Comparison of ENCODE assay signal across 8 cellular contexts in genomic region chr22:23750374-23750743, GRCh38. TPM values are rescaled to one million over a fixed set of nuclear protein-coding genes. Genes with fewer than 3 reads are reported as not detected.
DNase-seq lines count a peak whose midpoint lies in the region; ATAC-seq and TF ChIP-seq lines count a peak whose summit lies in the region.

No MANE protein-coding gene starts in this region.

- H3K4me3 ChIP-seq in GM23338 (peak overlapping the region; percentile 91), WERI-Rb-1 (ENCODE audit: low read depth, low read length) (peak overlapping the region; percentile 63), gastrocnemius medialis (peak overlapping the region; percentile 62 to 89 (median 76))

- TF ChIP-seq CTCF in GM23338 (conservative IDR thresholded peaks at IDR 0.05; ENCODE audit: low read depth in 2 of 2): no peak
- no peak for TF ChIP-seq CTCF in WERI-Rb-1 (IDR thresholded peaks at IDR 0.05; ENCODE audit: low read depth, low read length)
- no peak for TF ChIP-seq CTCF in foreskin keratinocyte (conservative IDR thresholded peaks at IDR 0.05)
- no peak for TF ChIP-seq CTCF in gastrocnemius medialis (IDR thresholded peaks at IDR 0.05 in 4 of 5, conservative IDR thresholded peaks at IDR 0.05 in 1 of 5)
- TF ChIP-seq CTCF in GM13977 (IDR thresholded peaks at IDR 0.05; ENCODE audit: extremely low read depth, insufficient read depth, missing control alignments): no peak

- H3K9me3 ChIP-seq in WERI-Rb-1 (ENCODE audit: severe bottlenecking) (no peaks in the 10 kb centered on the region), gastrocnemius medialis (no peaks in the 10 kb centered on the region)

- TF ChIP-seq POLR2A in gastrocnemius medialis (IDR thresholded peaks at IDR 0.05): no peak

- H3K27ac ChIP-seq in GM23338 (ENCODE audit: low read depth) (no peak overlapping the region), WERI-Rb-1 (no peak overlapping the region; the same call in 1 of the 2 replicates), foreskin keratinocyte (peak overlapping the region; percentile 56), gastrocnemius medialis (peak overlapping the region; percentile 78 to 89 (median 84))

- no peaks in the 10 kb centered on the region for H3K27me3 ChIP-seq in GM23338 (ENCODE audit: insufficient read depth)
- no peaks in the 10 kb centered on the region for H3K27me3 ChIP-seq in WERI-Rb-1 (ENCODE audit: insufficient read depth, low read depth, severe bottlenecking)
- H3K27me3 ChIP-seq in foreskin keratinocyte: no peaks in the 10 kb centered on the region
- H3K27me3 ChIP-seq in gastrocnemius medialis: no peaks in the 10 kb centered on the region

- 0 out of 2 replicates have a peak overlapping the region, but pooled peaks have one; percentile 17 for H3K27ac Mint-ChIP-seq in GM23338

- DNase-seq in GM23338 (ENCODE audit: low spot score) (no peak), WERI-Rb-1 (no peak), foreskin keratinocyte (no peak), gastrocnemius medialis (no peak), NCI-H1694 treated with DMSO at 0.1 percent for 48 hours (lab: John Stamatoyannopoulos, UW) (no peak), GM13977 (ENCODE audit: low spot score) (no peak), NCI-H2227 (lab: John Stamatoyannopoulos, UW; ENCODE audit: unreplicated experiment) (no peak)
- no peak for DNase-seq in activated CD8-positive, alpha-beta memory T cell treated with anti-CD3 and anti-CD28 coated beads, Interleukin-2, amount 50 U/mL, for 4 hours

- H3K79me2 ChIP-seq in GM23338 (replicated peaks; ENCODE audit: insufficient read depth): no peaks in the 10 kb centered on the region; the same call in 1 of the 2 replicates

- peaks cover 29% of the 10 kb centered on the region for H3K4me1 Mint-ChIP-seq in GM23338

- H3K27me3 Mint-ChIP-seq in GM23338 (ENCODE audit: insufficient read depth, low read depth, poor library complexity): peaks cover 20% of the 10 kb centered on the region

- H3F3A ChIP-seq in GM23338 (replicated peaks; ENCODE audit: low read depth): 0 out of 2 replicates have a peak, but pooled peaks cover 5% of the 10 kb centered on the region

- peaks cover 3% of the 10 kb centered on the region; the same call in 1 of the 3 replicates for H3K36me3 Mint-ChIP-seq in GM23338 (ENCODE audit: low read depth)

- in situ Hi-C loops in gastrocnemius medialis (cut with MboI; ENCODE audit: low sequenced_read_pairs in 4 of 4): no loop called here
- in situ Hi-C loops in GM13977 (cut with MboI; ENCODE audit: low pct_unique_long_range_greater_than_20kb, low sequenced_read_pairs, unreplicated experiment): no loop called here

- H3K4me3 Mint-ChIP-seq in GM23338: peak overlapping the region; percentile 80

- H3K4me2 ChIP-seq in GM23338: peak overlapping the region; percentile 95

- intact Hi-C loops in gastrocnemius medialis (cut with DNase I; ENCODE audit: low total_unique reads): loop anchor here (2.0 to 5.0 kb wide), 3 partner anchors 16 to 36 kb away; partner anchors contain the start of genes CHCHD10 and SMARCB1

- no peaks in the 10 kb centered on the region for H4K20me1 ChIP-seq in GM23338 (replicated peaks; ENCODE audit: insufficient read depth)

- H2AFZ ChIP-seq in GM23338: peak overlapping the region; percentile 96

- no peaks in the 10 kb centered on the region for H3K36me3 ChIP-seq in GM23338 (ENCODE audit: insufficient read depth)
- peaks cover under 1% of the 10 kb centered on the region for H3K36me3 ChIP-seq in WERI-Rb-1
- peaks cover 0 to under 1% of the 10 kb centered on the region in 2 donors for H3K36me3 ChIP-seq in gastrocnemius medialis

- H3K4me1 ChIP-seq in GM23338 (ENCODE audit: insufficient read depth) (peaks cover 10% of the 10 kb centered on the region), foreskin keratinocyte (no peaks in the 10 kb centered on the region), gastrocnemius medialis (peaks cover 9 to 10% of the 10 kb centered on the region in 2 donors)

- no peaks in the 10 kb centered on the region for H3K9me3 Mint-ChIP-seq in GM23338

- ATAC-seq in GM23338 (no peak), foreskin keratinocyte (no peak), gastrocnemius medialis (no peak)

- H3K9me2 ChIP-seq in GM23338 (ENCODE audit: insufficient read depth): no peaks in the 10 kb centered on the region

TF ChIP-seq in GM23338, 12 proteins besides CTCF, POLR2A, EP300 and RAD21:
- TF ChIP-seq EZH2phosphoT487 (IDR thresholded peaks at IDR 0.05; ENCODE audit: unreplicated experiment) (no peak), STAT1 (IDR thresholded peaks at IDR 0.05; ENCODE audit: unreplicated experiment) (no peak), POLR2AphosphoS5 (IDR thresholded peaks at IDR 0.05; ENCODE audit: low read depth) (no peak), ETS1 (IDR thresholded peaks at IDR 0.05) (no peak), CREB1 (CRISPR knock-in tag; IDR thresholded peaks at IDR 0.05; ENCODE audit: low read depth) (no peak), REST (IDR thresholded peaks at IDR 0.05; ENCODE audit: unreplicated experiment) (no peak)

RNA-seq across cellular contexts. Expression of gene ZNF70, which starts 0.6 kb away (rescaled TPM):
- total RNA-seq in GM23338 (2014; rRNA removed; shearing (Covaris generic)): 2.6 TPM in 2 replicates
- polyA plus RNA-seq in GM23338 (2016; fragmentation: Nextera tagmentation; extraction: Ambion mirVana) (0.19 and 0.45 TPM in 2 replicates), foreskin keratinocyte (0.52 and 0.53 TPM in 2 replicates)
- total RNA-seq in foreskin keratinocyte (3.0 and 3.3 TPM in 2 replicates), gastrocnemius medialis (1 to 10 TPM; 3.1 to 6.3 (median 4.2) TPM)

RNA-seq across cellular contexts. Expression of gene VPREB3, which starts 3.9 kb away (rescaled TPM):
- not detected in 2 replicates for total RNA-seq in GM23338 (2014; rRNA removed; shearing (Covaris generic))
- polyA plus RNA-seq in GM23338 (2016; fragmentation: Nextera tagmentation; extraction: Ambion mirVana): 1.1 and 2.1 TPM in 2 replicates
- total RNA-seq in foreskin keratinocyte: not detected in 2 replicates
- not detected in 2 replicates for polyA plus RNA-seq in foreskin keratinocyte
- 1 to 10 TPM in 1 of 4 donors, not detected in 3; 1.1 TPM for total RNA-seq in gastrocnemius medialis

RNA-seq across cellular contexts. Expression of gene C22orf15, which starts 12.4 kb away (rescaled TPM):
- total RNA-seq in GM23338 (2014; rRNA removed; shearing (Covaris generic)): 3.6 and 5.7 TPM in 2 replicates
- polyA plus RNA-seq in GM23338 (2016; fragmentation: Nextera tagmentation; extraction: Ambion mirVana) (9.3 and 10.1 TPM in 2 replicates), foreskin keratinocyte (0.51 and 0.92 TPM in 2 replicates)
- total RNA-seq in foreskin keratinocyte (0.35 and 0.92 TPM in 2 replicates), gastrocnemius medialis (not detected)

RNA-seq across cellular contexts. Expression of gene CHCHD10, which starts 17.4 kb away (rescaled TPM):
- total RNA-seq in GM23338 (2014; rRNA removed; shearing (Covaris generic)): 1.2 and 11.4 TPM in 2 replicates
- polyA plus RNA-seq in GM23338 (2016; fragmentation: Nextera tagmentation; extraction: Ambion mirVana) (101 and 113 TPM in 2 replicates), foreskin keratinocyte (75.0 and 101 TPM in 2 replicates)
- total RNA-seq in foreskin keratinocyte (29.9 and 71.2 TPM in 2 replicates), gastrocnemius medialis (100 to 1,000 TPM; 157 to 290 (median 181) TPM)

RNA-seq across cellular contexts. Expression of gene MMP11, which starts 22.3 kb away (rescaled TPM):
- total RNA-seq in GM23338 (2014; rRNA removed; shearing (Covaris generic)): 12.1 and 17.4 TPM in 2 replicates
- polyA plus RNA-seq in GM23338 (2016; fragmentation: Nextera tagmentation; extraction: Ambion mirVana): 4.9 and 5.3 TPM in 2 replicates
- 0.25 and 0.58 TPM in 2 replicates for total RNA-seq in foreskin keratinocyte
- 0.21 and 0.31 TPM in 2 replicates for polyA plus RNA-seq in foreskin keratinocyte
- 1 to 10 TPM in 2 of 4 donors, under 1 TPM in 1, not detected in 1; 0.91 to 3.6 (median 1.4) TPM for total RNA-seq in gastrocnemius medialis

Comparison
In these comparisons a context has a peak if more than half of its experiments do, and no peak if none do; other contexts are left out.
1. H3K27ac ChIP-seq: peak in foreskin keratinocyte (single experiment) and gastrocnemius medialis (4 of 4); none in GM23338 (single experiment) and WERI-Rb-1 (single experiment).
2. Peak in every context shown above with its lines, with median percentiles within 50 percentile points of each other: H3K4me3 ChIP-seq.